ENCODE assay signal across 16 cellular contexts in genomic region chr20:61513124-61514017, GRCh38.
"Had no signal": no experiment of that assay in that cellular context is flagged by ENCODE, and none has a peak within 500 bp of the region (broad histone marks: within the 10 kb centered on the region; RNA-seq: fewer than 3 reads in every experiment).

No MANE protein-coding gene starts in this region.

- ATAC-seq: esophagus mucosa; heart left ventricle; left colon; left ventricle myocardium superior; mucosa of descending colon; naive thymus-derived CD8-positive, alpha-beta T cell; psoas muscle; sciatic nerve had no signal

- H3K36me3 ChIP-seq: heart left ventricle had no signal

- H3K4me3 ChIP-seq: heart left ventricle, mucosa of descending colon, psoas muscle had no signal

- H3K27ac ChIP-seq: heart left ventricle, parathyroid adenoma, psoas muscle had no signal

- H3K27ac Mint-ChIP-seq: naive thymus-derived CD8-positive, alpha-beta T cell had no signal

- H3K4me3 Mint-ChIP-seq: naive thymus-derived CD8-positive, alpha-beta T cell had no signal

- H3K9me3 ChIP-seq: heart left ventricle, mucosa of descending colon, psoas muscle had no signal

- H3K36me3 Mint-ChIP-seq: naive thymus-derived CD8-positive, alpha-beta T cell had no signal

- H3K4me1 ChIP-seq: parathyroid adenoma, psoas muscle had no signal

- DNase-seq: effector memory CD4-positive, alpha-beta T cell; heart left ventricle; hippocampal formation; left colon; left ventricle myocardium superior; mucosa of descending colon; naive thymus-derived CD8-positive, alpha-beta T cell; occipital lobe; psoas muscle; retina; stimulated activated CD4-positive, alpha-beta T cell treated with anti-CD3 and anti-CD28 coated beads, Interleukin-2, amount 100 ng/mL, for 24 hours; stimulated activated naive CD4-positive, alpha-beta T cell; trophoblast cell had no signal
